In genomic region chr1:30756545-30757195, GRCh38 we compare ENCODE assay signal across 8 cellular contexts. TPM values are rescaled to one million over a fixed set of nuclear protein-coding genes. Genes with fewer than 3 reads are reported as not detected.
A peak's percentile ranks its signal among the peaks of the same experiment; 100 is the strongest.
DNase-seq lines count a peak whose midpoint lies in the region; ATAC-seq and TF ChIP-seq lines count a peak whose summit lies in the region.

No MANE protein-coding gene starts in this region.

- in situ Hi-C loops in KBM-7 (cut with MboI; ENCODE audit: low pct_unique_long_range_greater_than_20kb, low sequenced_read_pairs) = no loop called here

- intact Hi-C loops in mucosa of descending colon (cut with DNase I, micrococcal nuclease) = no loop called here

- H3K4me1 ChIP-seq in mucosa of descending colon (ENCODE audit: low read depth) = no peaks in the 10 kb centered on the region

- H3K4me3 ChIP-seq in AG09309 (ENCODE audit: control insufficient read depth, low read depth, low read length) (no peak overlapping the region), mucosa of descending colon (no peak overlapping the region)

- no peaks in the 10 kb centered on the region for H3K9me3 ChIP-seq in mucosa of descending colon

- TF ChIP-seq CTCF in AG09309 (IDR thresholded peaks at IDR 0.05; ENCODE audit: control insufficient read depth, insufficient read depth, low read depth, low read length, missing control alignments) (no peak), mucosa of descending colon (IDR thresholded peaks at IDR 0.05) (no peak)

- no peaks in the 10 kb centered on the region for H3K36me3 ChIP-seq in mucosa of descending colon (ENCODE audit: low read depth)

- ATAC-seq in mucosa of descending colon = peak; percentile 57
- no peak for ATAC-seq in GM18858 (IDR thresholded peaks at IDR 0.05; ENCODE audit: unreplicated experiment)
- ATAC-seq in GM21526 (IDR thresholded peaks at IDR 0.05; ENCODE audit: low FRiP score, unreplicated experiment) = no peak

- peak; percentile 57 for DNase-seq in AG09309 (ENCODE audit: low read depth)
- DNase-seq in KBM-7 = peak; percentile 97
- peak; percentile 45 for DNase-seq in activated CD4-positive, alpha-beta T cell treated with anti-CD3 and anti-CD28 coated beads for 1 hour
- DNase-seq in dermis blood vessel endothelial cell = peak; percentile 51
- DNase-seq in mucosa of descending colon = peak; percentile 60 to 87 (median 60)
- DNase-seq in stromal cell of bone marrow (ENCODE audit: low read depth) = peak; percentile 79

RNA-seq across cellular contexts. Expression of gene LAPTM5, which starts 0.9 kb away (rescaled TPM):
- total RNA-seq in dermis blood vessel endothelial cell = 23.1 and 39.9 TPM in 2 replicates
- 10 to 100 TPM; 24.1 to 71.1 (median 48.1) TPM for total RNA-seq in mucosa of descending colon

RNA-seq across cellular contexts. Expression of gene MATN1, which starts 33.3 kb away (rescaled TPM):
- 0.17 TPM in 1 of 2 replicates, not detected in the other for total RNA-seq in dermis blood vessel endothelial cell
- total RNA-seq in mucosa of descending colon = under 1 TPM in 1 of 3 donors, not detected in 2; 0.22 TPM

Comparison
In these comparisons a context has a peak if more than half of its experiments do, and no peak if none do; other contexts are left out.
1. DNase-seq: peak in every context shown above with its lines; median percentile 97 in KBM-7; 79 in stromal cell of bone marrow; 60 in mucosa of descending colon; 57 in AG09309; 51 in dermis blood vessel endothelial cell; 45 in activated CD4-positive, alpha-beta T cell treated with anti-CD3 and anti-CD28 coated beads for 1 hour.